22 cellular contexts compared by ENCODE assay signal in genomic region chr11:110011595-110011994, GRCh38.
DNase-seq lines count a peak whose midpoint lies in the region; ATAC-seq, FAIRE-seq and TF ChIP-seq lines count a peak whose summit lies in the region.
"Had no signal": no experiment of that assay in that cellular context is flagged by ENCODE, and none has a peak within 500 bp of the region (broad histone marks: within the 10 kb centered on the region; RNA-seq: fewer than 3 reads in every experiment).

No MANE protein-coding gene starts in this region.

- H3K9ac ChIP-seq in HepG2 (ENCODE audit: insufficient read depth, low read depth, low read length): no peak overlapping the region
- H3K9ac ChIP-seq: BLaER1 had no signal

- no peaks in the 10 kb centered on the region for H3K79me2 ChIP-seq in HepG2 (ENCODE audit: insufficient read depth, low read length)

- no peak overlapping the region for H2AFZ ChIP-seq in HepG2 (ENCODE audit: low read length)

- H4K20me1 ChIP-seq in HepG2 (ENCODE audit: insufficient read depth, low read length): no peaks in the 10 kb centered on the region
- H4K20me1 ChIP-seq: BLaER1 had no signal

- 4% methylated on average over 1 of the region's 1 CpG for WGBS in HepG2 (ENCODE audit: low lambda C conversion rate)
- WGBS in right lobe of liver (ENCODE audit: insufficient coverage, low coverage, low lambda C conversion rate, missing lambda C conversion rate): 88% methylated on average over 1 of the region's 1 CpG

- in situ Hi-C loops in HepG2 (cut with HindIII; ENCODE audit: extremely low pct_ligation_motif_present, low pct_unique_long_range_greater_than_20kb): no loop called here

- POLR2A ChIA-PET in HepG2 (lab: Yijun Ruan, JAX): no interaction called here
- POLR2A ChIA-PET in CD4-positive, alpha-beta memory T cell (lab: Charles Lee; ENCODE audit: partially characterized antibody): no interaction called here

- H3K27me3 ChIP-seq in HepG2 (ENCODE audit: control insufficient read depth in 1 of 2, insufficient read depth in 2 of 2, low read length in 2 of 2) (no peaks in the 10 kb centered on the region), right lobe of liver (no peaks in the 10 kb centered on the region)
- H3K27me3 ChIP-seq in CD4-positive, alpha-beta memory T cell (ENCODE audit: insufficient read depth, low read length): no peaks in the 10 kb centered on the region
- H3K27me3 ChIP-seq: BE2C, BLaER1 had no signal

- intact Hi-C loops in HepG2 (cut with micrococcal nuclease; ENCODE audit: unreplicated experiment): no loop called here
- intact Hi-C loops in right lobe of liver (cut with DNase I): no loop called here
- intact Hi-C loops in CD4-positive, alpha-beta memory T cell (cut with micrococcal nuclease): no loop called here

- no TSS peak for BruUV-seq in HepG2 (replicated peaks; lab: Mats Ljungman, UMichigan)

- H3K36me3 ChIP-seq in HepG2 (replicated peaks in 1 of 2; ENCODE audit: control insufficient read depth in 1 of 2, insufficient read depth in 2 of 2, low read length in 2 of 2): no peaks in the 10 kb centered on the region
- no peaks in the 10 kb centered on the region for H3K36me3 ChIP-seq in right lobe of liver
- no peaks in the 10 kb centered on the region for H3K36me3 ChIP-seq in CD4-positive, alpha-beta memory T cell (ENCODE audit: insufficient read depth, low read length)
- H3K36me3 ChIP-seq: BE2C, BLaER1 had no signal

- H3K27ac ChIP-seq in HepG2 (ENCODE audit: extremely low read length, insufficient read depth, low read length): no peak overlapping the region
- H3K27ac ChIP-seq in right lobe of liver: no peak overlapping the region
- no peak overlapping the region for H3K27ac ChIP-seq in CD4-positive, alpha-beta memory T cell (ENCODE audit: low read depth, low read length)
- H3K27ac ChIP-seq: 22Rv1, BLaER1 had no signal

- H3K36me3 Mint-ChIP-seq in nephron progenitor cell (ENCODE audit: low read depth): peaks cover 19% of the 10 kb centered on the region
- H3K36me3 Mint-ChIP-seq in activated T-helper 17 cell treated with anti-CD3 and anti-CD28 coated beads, Interleukin-2, amount 50 U/mL, for 72 hours (ENCODE audit: low read depth): no peaks in the 10 kb centered on the region
- H3K36me3 Mint-ChIP-seq in CD4-positive, alpha-beta memory T cell: no peaks in the 10 kb centered on the region
- H3K36me3 Mint-ChIP-seq: CD14-positive monocyte; CD4-positive, CD25-positive, alpha-beta regulatory T cell; CD8-positive, alpha-beta T cell had no signal

- no peak overlapping the region for H3K4me3 ChIP-seq in HepG2 (replicated peaks in 1 of 3; ENCODE audit: insufficient read depth in 1 of 3, low read depth in 2 of 3, low read length in 3 of 3)
- no peak overlapping the region for H3K4me3 ChIP-seq in right lobe of liver
- H3K4me3 ChIP-seq in CD4-positive, alpha-beta memory T cell (ENCODE audit: low read length in 2 of 2): no peak overlapping the region
- H3K4me3 ChIP-seq: BLaER1 had no signal

- H3K4me3 Mint-ChIP-seq in nephron progenitor cell: no peak overlapping the region
- H3K4me3 Mint-ChIP-seq in activated T-helper 17 cell treated with anti-CD3 and anti-CD28 coated beads, Interleukin-2, amount 50 U/mL, for 72 hours: no peak overlapping the region
- H3K4me3 Mint-ChIP-seq in CD4-positive, alpha-beta memory T cell: no peak overlapping the region
- H3K4me3 Mint-ChIP-seq: CD14-positive monocyte; CD4-positive, CD25-positive, alpha-beta regulatory T cell; CD8-positive, alpha-beta T cell had no signal

- H3K4me2 ChIP-seq in HepG2 (ENCODE audit: low read depth, low read length): no peak overlapping the region
- H3K4me2 ChIP-seq: BLaER1 had no signal

- no peaks in the 10 kb centered on the region for H3K4me1 Mint-ChIP-seq in nephron progenitor cell
- no peaks in the 10 kb centered on the region for H3K4me1 Mint-ChIP-seq in activated T-helper 17 cell treated with anti-CD3 and anti-CD28 coated beads, Interleukin-2, amount 50 U/mL, for 72 hours
- H3K4me1 Mint-ChIP-seq in CD4-positive, alpha-beta memory T cell: no peaks in the 10 kb centered on the region
- H3K4me1 Mint-ChIP-seq: CD4-positive, CD25-positive, alpha-beta regulatory T cell had no signal

- CTCF ChIA-PET in HepG2 (lab: Yijun Ruan, JAX; ENCODE audit: low intra/inter-chr PET ratio, low total read pairs): no interaction called here
- CTCF ChIA-PET in CD4-positive, alpha-beta memory T cell (lab: Charles Lee; ENCODE audit: partially characterized antibody): no interaction called here

- H3K27ac Mint-ChIP-seq in nephron progenitor cell: peak overlapping the region; percentile 26
- no peak overlapping the region for H3K27ac Mint-ChIP-seq in activated T-helper 17 cell treated with anti-CD3 and anti-CD28 coated beads, Interleukin-2, amount 50 U/mL, for 72 hours
- no peak overlapping the region for H3K27ac Mint-ChIP-seq in CD4-positive, alpha-beta memory T cell
- H3K27ac Mint-ChIP-seq: CD14-positive monocyte; CD4-positive, CD25-positive, alpha-beta regulatory T cell; CD8-positive, alpha-beta T cell had no signal

- H3K27me3 Mint-ChIP-seq in nephron progenitor cell (ENCODE audit: low read depth, poor library complexity): peaks cover 2% of the 10 kb centered on the region
- H3K27me3 Mint-ChIP-seq in activated T-helper 17 cell treated with anti-CD3 and anti-CD28 coated beads, Interleukin-2, amount 50 U/mL, for 72 hours: peaks cover 9% of the 10 kb centered on the region
- H3K27me3 Mint-ChIP-seq in CD4-positive, alpha-beta memory T cell: peaks cover 0 to 4% of the 10 kb centered on the region in 2 donors

- no peak for DNase-seq in HepG2 (ENCODE audit: low spot score)
- no peak for DNase-seq in right lobe of liver
- peak; percentile 27 for DNase-seq in OCI-M1 (lab: John Stamatoyannopoulos, UW)
- no peak for DNase-seq in nephron progenitor cell
- no peak for DNase-seq in CD4-positive, alpha-beta memory T cell
- DNase-seq: ACHN; BE2C; C1 segment of cervical spinal cord; Caco-2; Calu3; CD4-positive, CD25-positive, alpha-beta regulatory T cell; CD8-positive, alpha-beta T cell; DMS79 treated with DMSO at 0.1 percent for 48 hours; GF-D8 had no signal

- TF ChIP-seq CTCF in HepG2 (CRISPR knock-in tag; IDR thresholded peaks at IDR 0.05): no peak
- TF ChIP-seq CTCF in right lobe of liver (IDR thresholded peaks at IDR 0.05): no peak
- TF ChIP-seq CTCF in nephron progenitor cell (IDR thresholded peaks at IDR 0.05): no peak

- no peak for TF ChIP-seq EP300 in HepG2 (IDR thresholded peaks at IDR 0.05; ENCODE audit: low read depth in 2 of 2, low read length in 2 of 2)
- no peak for TF ChIP-seq EP300 in HepG2 (CRISPR knock-in tag; IDR thresholded peaks at IDR 0.05; ENCODE audit: borderline replicate concordance)

- H3K9me3 Mint-ChIP-seq in nephron progenitor cell: peaks cover 34% of the 10 kb centered on the region
- H3K9me3 Mint-ChIP-seq in activated T-helper 17 cell treated with anti-CD3 and anti-CD28 coated beads, Interleukin-2, amount 50 U/mL, for 72 hours: peaks cover 12% of the 10 kb centered on the region
- peaks cover 6 to 27% (median 13%) of the 10 kb centered on the region in 8 donors for H3K9me3 Mint-ChIP-seq in CD4-positive, alpha-beta memory T cell

- no peaks in the 10 kb centered on the region for H3K4me1 ChIP-seq in HepG2 (ENCODE audit: insufficient read depth, low read length)
- H3K4me1 ChIP-seq in right lobe of liver: no peaks in the 10 kb centered on the region
- no peaks in the 10 kb centered on the region for H3K4me1 ChIP-seq in CD4-positive, alpha-beta memory T cell (ENCODE audit: insufficient read depth, low read length)
- H3K4me1 ChIP-seq: BE2C, BLaER1, Caco-2 had no signal

- ATAC-seq in HepG2 (no peak), right lobe of liver (no peak)
- ATAC-seq in activated T-helper 17 cell treated with anti-CD3 and anti-CD28 coated beads, Interleukin-2, amount 50 U/mL, for 72 hours (replicated peaks): no peak
- ATAC-seq: CD8-positive, alpha-beta T cell had no signal

- no peak for FAIRE-seq in HepG2 (lab: Jason Lieb, UNC)
- FAIRE-seq: D721Med, G401.6, GM12891, GM19239 had no signal

- H3K9me3 ChIP-seq in HepG2 (ENCODE audit: low read length) (no peaks in the 10 kb centered on the region), right lobe of liver (no peaks in the 10 kb centered on the region)
- H3K9me3 ChIP-seq in CD4-positive, alpha-beta memory T cell (ENCODE audit: control insufficient read depth in 1 of 2, low read length in 2 of 2): no peaks in the 10 kb centered on the region
- H3K9me3 ChIP-seq: BE2C had no signal

- TF ChIP-seq RAD21 in HepG2 (CRISPR knock-in tag; IDR thresholded peaks at IDR 0.05): no peak

- no peak for TF ChIP-seq POLR2A in HepG2 (IDR thresholded peaks at IDR 0.05; ENCODE audit: insufficient read depth in 1 of 2, low read depth in 2 of 2, low read length in 2 of 2)
- no peak for TF ChIP-seq POLR2A in right lobe of liver (IDR thresholded peaks at IDR 0.05)

TF ChIP-seq in HepG2, 621 proteins besides CTCF, POLR2A, EP300 and RAD21:
- TF ChIP-seq SMARCC2 (IDR thresholded peaks at IDR 0.05): no peak
- no peak for TF ChIP-seq HMG20B (CRISPR knock-in tag; conservative IDR thresholded peaks at IDR 0.05)
- no peak for TF ChIP-seq SCMH1 (CRISPR knock-in tag; IDR thresholded peaks at IDR 0.05; ENCODE audit: borderline replicate concordance)
- TF ChIP-seq CENPX (CRISPR knock-in tag; IDR thresholded peaks at IDR 0.05): no peak
- TF ChIP-seq KDM3A (CRISPR knock-in tag; IDR thresholded peaks at IDR 0.05; ENCODE audit: low read depth): no peak
- TF ChIP-seq MAFK (conservative IDR thresholded peaks at IDR 0.05 in 1 of 2, IDR thresholded peaks at IDR 0.05 in 1 of 2; ENCODE audit: low read length in 2 of 2): peak; percentile 70 to 83; a peak in 3 of 4 replicates
- TF ChIP-seq RNF2 (conservative IDR thresholded peaks at IDR 0.05; ENCODE audit: low read depth): no peak
- no peak for TF ChIP-seq MYC (CRISPR knock-in tag; IDR thresholded peaks at IDR 0.05; ENCODE audit: borderline replicate concordance)
- peak; percentile 68 for TF ChIP-seq MAFF (IDR thresholded peaks at IDR 0.05; ENCODE audit: low read depth, low read length)
